Comparison of ENCODE assay signal across 9 cellular contexts in the genomic region with DNA sequence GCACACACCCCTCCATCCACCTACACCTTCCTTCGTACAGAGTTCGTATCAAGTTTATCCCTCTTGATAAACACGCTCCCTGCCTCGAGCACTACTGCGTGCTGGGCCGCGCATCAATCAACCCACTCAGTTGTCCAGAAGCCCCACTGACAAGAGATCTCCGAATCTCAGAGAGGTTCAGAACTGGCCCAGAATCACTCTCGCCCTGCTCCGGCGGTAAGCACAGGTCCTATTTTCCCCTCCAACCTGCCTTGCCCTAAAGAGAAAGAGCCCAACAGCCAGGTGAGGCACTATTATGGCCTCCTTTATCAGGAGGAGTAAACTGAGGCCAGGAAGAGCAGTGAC. TPM values are rescaled to one million over a fixed set of nuclear protein-coding genes. Genes with fewer than 3 reads are reported as not detected.
DNase-seq lines count a peak whose midpoint lies in the region; ATAC-seq, FAIRE-seq and TF ChIP-seq lines count a peak whose summit lies in the region.
"Had no signal": no experiment of that assay in that cellular context is flagged by ENCODE, and none has a peak within 500 bp of the region (broad histone marks: within the 10 kb centered on the region; RNA-seq: fewer than 3 reads in every experiment).

No MANE protein-coding gene starts in this region.

- H3K4me1 Mint-ChIP-seq in astrocyte (ENCODE audit: low read depth, unreplicated experiment) (peaks cover 19% of the 10 kb centered on the region), memory B cell (peaks cover 36% of the 10 kb centered on the region)

- peaks cover 31% of the 10 kb centered on the region for H4K20me1 ChIP-seq in astrocyte (ENCODE audit: insufficient read depth, low read length)

- no peaks in the 10 kb centered on the region for H3K27me3 ChIP-seq in left ventricle myocardium inferior (ENCODE audit: low read depth)
- H3K27me3 ChIP-seq in astrocyte (ENCODE audit: insufficient read depth, low read length) = no peaks in the 10 kb centered on the region
- H3K27me3 ChIP-seq in vagina = no peaks in the 10 kb centered on the region

- H3K27ac ChIP-seq in left ventricle myocardium inferior (replicated peaks) (peak overlapping the region; percentile 97), astrocyte (ENCODE audit: low read depth, low read length) (peak overlapping the region; percentile 50), vagina (peak overlapping the region; percentile 97)

- H3K9me3 Mint-ChIP-seq in astrocyte (ENCODE audit: unreplicated experiment) = no peaks in the 10 kb centered on the region
- no peaks in the 10 kb centered on the region for H3K9me3 Mint-ChIP-seq in memory B cell

- H3K79me2 ChIP-seq in astrocyte (ENCODE audit: insufficient read depth, low read length) = peaks cover 39% of the 10 kb centered on the region

- H3K36me3 Mint-ChIP-seq in astrocyte (ENCODE audit: low read depth, unreplicated experiment) (peaks cover 8% of the 10 kb centered on the region), memory B cell (peaks cover 2% of the 10 kb centered on the region)

- no peak for TF ChIP-seq POLR2A in vagina (IDR thresholded peaks at IDR 0.05)

- ATAC-seq in Right ventricle myocardium inferior = no peak
- peak; percentile 9 for ATAC-seq in memory B cell (ENCODE audit: low read depth)
- no peak for ATAC-seq in GM19324 (IDR thresholded peaks at IDR 0.05; ENCODE audit: low FRiP score, unreplicated experiment)
- ATAC-seq in HG02623 (IDR thresholded peaks at IDR 0.05; ENCODE audit: unreplicated experiment) = no peak

- no peaks in the 10 kb centered on the region for H3K27me3 Mint-ChIP-seq in astrocyte (ENCODE audit: low read depth, unreplicated experiment)
- H3K27me3 Mint-ChIP-seq in memory B cell = no peaks in the 10 kb centered on the region

- TF ChIP-seq CTCF in left ventricle myocardium inferior (IDR thresholded peaks at IDR 0.05; ENCODE audit: borderline replicate concordance) = no peak
- TF ChIP-seq CTCF in astrocyte (IDR thresholded peaks at IDR 0.05; ENCODE audit: insufficient read depth, low read depth, low read length) = no peak
- no peak for TF ChIP-seq CTCF in vagina (IDR thresholded peaks at IDR 0.05)

- intact Hi-C loops in left ventricle myocardium inferior (cut with micrococcal nuclease) = no loop called here
- intact Hi-C loops in Right ventricle myocardium inferior (cut with DNase I) = loop anchor here (5.0 kb wide), 2 partner anchors 82 to 232 kb away; partner anchors contain the start of genes GNL3, PBRM1 and UQCC5
- intact Hi-C loops in vagina (cut with DNase I) = no loop called here

- no peak for DNase-seq in left ventricle myocardium inferior
- DNase-seq in Right ventricle myocardium inferior (ENCODE audit: missing footprints) = no peak
- DNase-seq in astrocyte (ENCODE audit: low read depth) = no peak
- no peak for DNase-seq in memory B cell (ENCODE audit: low spot score in 2 of 2)
- no peak for DNase-seq in vagina (ENCODE audit: extremely low spot score in 2 of 2)
- no peak for DNase-seq in ureter (ENCODE audit: low spot score)

- FAIRE-seq in astrocyte (lab: Jason Lieb, UNC) = no peak
- FAIRE-seq: colon had no signal

- peaks cover 44% of the 10 kb centered on the region for H3K36me3 ChIP-seq in left ventricle myocardium inferior
- H3K36me3 ChIP-seq in astrocyte (ENCODE audit: insufficient read depth, low read length) = peaks cover 18% of the 10 kb centered on the region
- H3K36me3 ChIP-seq in vagina = peaks cover 0 to 13% of the 10 kb centered on the region in 2 donors

- H3K9ac ChIP-seq in astrocyte (ENCODE audit: low read length) = peak overlapping the region; percentile 91

- peak overlapping the region; percentile 59 for H3K27ac Mint-ChIP-seq in astrocyte (ENCODE audit: unreplicated experiment)
- H3K27ac Mint-ChIP-seq in memory B cell = peak overlapping the region; percentile 96

- H3K4me3 Mint-ChIP-seq in astrocyte (ENCODE audit: unreplicated experiment) = peak overlapping the region; percentile 89
- peak overlapping the region; percentile 94 for H3K4me3 Mint-ChIP-seq in memory B cell

- H3K9me3 ChIP-seq in left ventricle myocardium inferior (replicated peaks) (no peaks in the 10 kb centered on the region), astrocyte (ENCODE audit: insufficient read depth, low read depth, low read length) (no peaks in the 10 kb centered on the region), vagina (no peaks in the 10 kb centered on the region)

- H2AFZ ChIP-seq in astrocyte (ENCODE audit: low read depth, low read length) = peak overlapping the region; percentile 93

- H3K4me2 ChIP-seq in astrocyte (ENCODE audit: low read length) = peak overlapping the region; percentile 98

- peak overlapping the region; percentile 86 for H3K4me3 ChIP-seq in left ventricle myocardium inferior
- peak overlapping the region; percentile 64 for H3K4me3 ChIP-seq in astrocyte (ENCODE audit: insufficient read depth, low read depth, low read length)
- H3K4me3 ChIP-seq in vagina = peak overlapping the region; percentile 88 to 92

- H3K4me1 ChIP-seq in left ventricle myocardium inferior (peaks cover 51% of the 10 kb centered on the region), astrocyte (ENCODE audit: insufficient read depth, low read length) (peaks cover 25% of the 10 kb centered on the region), vagina (peaks cover 41% of the 10 kb centered on the region)

RNA-seq across cellular contexts. Expression of gene NISCH, which starts 0.5 kb away (rescaled TPM):
- total RNA-seq in left ventricle myocardium inferior = 44.3 TPM
- total RNA-seq in Right ventricle myocardium inferior = 45.6 TPM
- total RNA-seq in astrocyte = 118 TPM in 2 replicates
- 103 TPM for total RNA-seq in vagina
- 140 TPM for total RNA-seq in ureter

RNA-seq across cellular contexts. Expression of gene TNNC1, which starts 1.1 kb away (rescaled TPM):
- total RNA-seq in left ventricle myocardium inferior = 8,962 TPM
- 9,051 TPM for total RNA-seq in Right ventricle myocardium inferior
- 5.4 and 12.4 TPM in 2 replicates for total RNA-seq in astrocyte
- 1.7 TPM for total RNA-seq in vagina
- 9.4 TPM for total RNA-seq in ureter

RNA-seq across cellular contexts. Expression of gene SEMA3G, which starts 10.0 kb away (rescaled TPM):
- total RNA-seq in left ventricle myocardium inferior (9.2 TPM), Right ventricle myocardium inferior (12.3 TPM), astrocyte (0.09 and 0.26 TPM in 2 replicates), vagina (8.3 TPM), ureter (7.5 TPM)

RNA-seq across cellular contexts. Expression of gene STAB1, which starts 40.2 kb away (rescaled TPM):
- total RNA-seq in left ventricle myocardium inferior (67.2 TPM), Right ventricle myocardium inferior (88.1 TPM), astrocyte (0.39 TPM in 1 of 2 replicates, not detected in the other), vagina (124 TPM), ureter (191 TPM)

RNA-seq across cellular contexts. Expression of gene PHF7, which starts 44.5 kb away (rescaled TPM):
- total RNA-seq in left ventricle myocardium inferior = 16.8 TPM
- 13.7 TPM for total RNA-seq in Right ventricle myocardium inferior
- 3.9 and 4.8 TPM in 2 replicates for total RNA-seq in astrocyte
- total RNA-seq in vagina = 13.5 TPM
- 11.4 TPM for total RNA-seq in ureter

Comparison
In these comparisons a context has a peak if more than half of its experiments do, and no peak if none do; other contexts are left out.
1. RNA of gene TNNC1, which starts 1.1 kb away (total RNA-seq): 9,051 TPM in Right ventricle myocardium inferior (single experiment) and 8,962 TPM in left ventricle myocardium inferior (single experiment); 5.4 to 12.4 TPM in astrocyte, 9.4 TPM in ureter (single experiment) and 1.7 TPM in vagina (single experiment); every median in the first group is over 100 times any median in the second.
2. Peak in every context shown above with its lines, with median percentiles within 50 percentile points of each other: H3K27ac ChIP-seq and H3K4me3 ChIP-seq.